28 cellular contexts compared by ENCODE assay signal in genomic region chr11:134394311-134394710, GRCh38. TPM values are rescaled to one million over a fixed set of nuclear protein-coding genes. Genes with fewer than 3 reads are reported as not detected.
"Had no signal": no experiment of that assay in that cellular context is flagged by ENCODE, and none has a peak within 500 bp of the region (broad histone marks: within the 10 kb centered on the region; RNA-seq: fewer than 3 reads in every experiment).

No MANE protein-coding gene starts in this region.

- H3K27ac ChIP-seq: adrenal gland, body of pancreas, KMS-11, SJSA1, WERI-Rb-1 had no signal

- H3K36me3 Mint-ChIP-seq: activated naive CD8-positive, alpha-beta T cell treated with anti-CD3 and anti-CD28 coated beads, Interleukin-2, amount 10 ng/mL, durations not matched to agents 7 days and 5 days; IgD-negative memory B cell had no signal

- H3K27me3 ChIP-seq: adrenal gland, body of pancreas, SJSA1 had no signal

- H3K4me3 ChIP-seq: adrenal gland, body of pancreas, SJSA1 had no signal

- H3K4me1 Mint-ChIP-seq: activated CD4-positive, alpha-beta T cell treated with anti-CD3 and anti-CD28 coated beads for 36 hours; activated naive CD8-positive, alpha-beta T cell treated with anti-CD3 and anti-CD28 coated beads, Interleukin-2, amount 10 ng/mL, durations not matched to agents 7 days and 5 days had no signal

- DNase-seq: activated CD4-positive, alpha-beta memory T cell treated with anti-CD3 and anti-CD28 coated beads, Interleukin-2, amount 10 ng/mL, durations not matched to agents 7 days and 5 days; activated CD4-positive, alpha-beta T cell treated with anti-CD3 and anti-CD28 coated beads for 36 hours; activated CD4-positive, alpha-beta T cell treated with anti-CD3 and anti-CD28 coated beads, Interleukin-2, amount 50 U/mL, for 1 hour; activated CD8-positive, alpha-beta memory T cell treated with anti-CD3 and anti-CD28 coated beads, Interleukin-2, amount 50 U/mL, for 4 hours; activated naive CD4-positive, alpha-beta T cell treated with anti-CD3 and anti-CD28 coated beads, Interleukin-2, amount 50 U/mL, for 16 hours; activated naive CD8-positive, alpha-beta T cell treated with anti-CD3 and anti-CD28 coated beads, Interleukin-2, amount 10 ng/mL, durations not matched to agents 7 days and 5 days; activated T-cell treated with anti-CD3 and anti-CD28 coated beads, Interleukin-2, amount 50 U/mL, for 72 hours; aorta; MV-4-11; NCI-H1092 treated with DMSO at 0.1 percent for 48 hours; NCI-H1417 treated with DMSO at 0.1 percent for 48 hours; NCI-H1694; NCI-H2029; NCI-H2107; NCI-H2171 treated with DMSO at 0.1 percent for 48 hours; NCI-H226; T-helper 17 cell; T-helper 9 cell had no signal

- H3K9me3 Mint-ChIP-seq: activated CD4-positive, alpha-beta memory T cell treated with anti-CD3 and anti-CD28 coated beads, Interleukin-2, amount 10 ng/mL, durations not matched to agents 7 days and 5 days; activated naive CD8-positive, alpha-beta T cell treated with anti-CD3 and anti-CD28 coated beads, Interleukin-2, amount 10 ng/mL, durations not matched to agents 7 days and 5 days; activated T-cell treated with anti-CD3 and anti-CD28 coated beads, Interleukin-2, amount 50 U/mL, for 72 hours; activated T-helper 2 cell treated with anti-CD3 and anti-CD28 coated beads, Interferon-gamma antibody, Interleukin-2, Interleukin-4, amounts not matched to agents 10 μg/mL and 5 μg/mL and 100 μg/mL, durations not matched to agents 14 hours and 24 hours and 36 hours; IgD-negative memory B cell had no signal

- H3K4me3 Mint-ChIP-seq: activated CD4-positive, alpha-beta memory T cell treated with anti-CD3 and anti-CD28 coated beads, Interleukin-2, amount 10 ng/mL, durations not matched to agents 7 days and 5 days; activated CD4-positive, alpha-beta T cell treated with anti-CD3 and anti-CD28 coated beads for 36 hours; activated naive CD8-positive, alpha-beta T cell treated with anti-CD3 and anti-CD28 coated beads, Interleukin-2, amount 10 ng/mL, durations not matched to agents 7 days and 5 days; activated T-cell treated with anti-CD3 and anti-CD28 coated beads, Interleukin-2, amount 50 U/mL, for 72 hours; IgD-negative memory B cell; T-helper 17 cell had no signal

- ATAC-seq: activated CD4-positive, alpha-beta T cell treated with anti-CD3 and anti-CD28 coated beads for 36 hours; activated T-cell treated with anti-CD3 and anti-CD28 coated beads, Interleukin-2, amount 50 U/mL, for 72 hours; body of pancreas; T-helper 17 cell had no signal

- H3K27ac Mint-ChIP-seq: activated CD4-positive, alpha-beta memory T cell treated with anti-CD3 and anti-CD28 coated beads, Interleukin-2, amount 10 ng/mL, durations not matched to agents 7 days and 5 days; activated CD4-positive, alpha-beta T cell treated with anti-CD3 and anti-CD28 coated beads for 36 hours; activated naive CD8-positive, alpha-beta T cell treated with anti-CD3 and anti-CD28 coated beads, Interleukin-2, amount 10 ng/mL, durations not matched to agents 7 days and 5 days; activated T-cell treated with anti-CD3 and anti-CD28 coated beads, Interleukin-2, amount 50 U/mL, for 72 hours; activated T-helper 2 cell treated with anti-CD3 and anti-CD28 coated beads, Interferon-gamma antibody, Interleukin-2, Interleukin-4, amounts not matched to agents 10 μg/mL and 5 μg/mL and 100 μg/mL, durations not matched to agents 14 hours and 24 hours and 36 hours; T-helper 17 cell had no signal

RNA-seq across cellular contexts. Expression of gene B3GAT1, which starts 17.7 kb away (rescaled TPM):
- total RNA-seq: MCF 10A, OCI-LY7, RPMI7951, SJSA1 had no signal
